Comparison of ENCODE assay signal across 8 cellular contexts in the genomic region with DNA sequence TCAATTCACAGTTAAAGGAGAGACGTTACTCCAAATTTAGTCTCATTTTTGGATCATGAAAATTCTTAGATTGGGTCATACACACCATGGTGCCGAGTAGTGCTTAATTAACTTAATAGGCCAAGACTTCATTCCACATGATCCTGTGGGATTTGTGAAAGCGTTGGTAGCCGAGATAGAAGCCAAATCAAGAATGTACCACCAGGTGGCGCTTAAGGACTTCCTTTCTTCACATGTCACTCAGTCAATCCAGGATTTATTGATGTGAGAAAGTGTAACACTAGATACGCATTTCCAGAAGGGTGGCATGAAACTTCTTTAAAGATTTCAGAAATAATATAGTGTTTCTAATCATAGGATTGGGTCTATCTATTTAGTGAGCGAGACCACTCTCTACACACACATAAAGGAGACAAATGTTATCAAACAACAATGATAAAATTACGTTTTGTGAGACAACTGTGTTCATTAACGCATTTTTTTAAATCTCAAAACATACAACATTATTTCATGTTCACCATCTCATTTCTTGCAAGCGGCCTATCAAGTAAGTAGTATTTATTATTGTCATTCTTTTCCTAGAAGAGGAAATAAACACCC.
DNase-seq lines count a peak whose midpoint lies in the region; ATAC-seq, FAIRE-seq and TF ChIP-seq lines count a peak whose summit lies in the region.

No MANE protein-coding gene starts in this region.

- H3K4me1 ChIP-seq in kidney (ENCODE audit: control insufficient read depth in 1 of 2, insufficient read depth in 1 of 2, low read depth in 1 of 2, low read length in 2 of 2): no peaks in the 10 kb centered on the region
- no peaks in the 10 kb centered on the region for H3K4me1 ChIP-seq in thyroid gland
- no peaks in the 10 kb centered on the region for H3K4me1 ChIP-seq in sigmoid colon

- DNase-seq in DMS 273 (lab: John Stamatoyannopoulos, UW; ENCODE audit: unreplicated experiment) (peak; percentile 82), NCI-H524 treated with DMSO at 0.1 percent for 48 hours (lab: John Stamatoyannopoulos, UW) (peak; percentile 9), astrocyte of the spinal cord (ENCODE audit: low read depth, low spot score) (peak; percentile 44), kidney (no peak), thyroid gland (peak; percentile 40 to 58), sigmoid colon (no peak)

- no peak overlapping the region for H3K27ac ChIP-seq in kidney (ENCODE audit: low read depth in 2 of 2, low read length in 2 of 2)
- H3K27ac ChIP-seq in thyroid gland: no peak overlapping the region
- no peak overlapping the region for H3K27ac ChIP-seq in sigmoid colon

- TF ChIP-seq CTCF in astrocyte of the spinal cord (IDR thresholded peaks at IDR 0.05; ENCODE audit: low read depth, low read length) (peak; percentile 70), kidney (IDR thresholded peaks at IDR 0.05; ENCODE audit: borderline replicate concordance, extremely low read depth, insufficient read depth) (peak; percentile 63), thyroid gland (IDR thresholded peaks at IDR 0.05) (peak; percentile 24 to 68 (median 50)), sigmoid colon (IDR thresholded peaks at IDR 0.05) (peak in 1 of 4 experiments; percentile 43)

- H3K36me3 ChIP-seq in kidney (ENCODE audit: control insufficient read depth in 1 of 2, insufficient read depth in 2 of 2, low read length in 2 of 2) (no peaks in the 10 kb centered on the region), thyroid gland (no peaks in the 10 kb centered on the region), sigmoid colon (no peaks in the 10 kb centered on the region)

- no peak overlapping the region for H3K4me3 ChIP-seq in astrocyte of the spinal cord (ENCODE audit: low read depth, low read length)
- H3K4me3 ChIP-seq in kidney (ENCODE audit: low read length in 2 of 2): no peak overlapping the region
- no peak overlapping the region for H3K4me3 ChIP-seq in thyroid gland (replicated peaks in 1 of 3)
- no peak overlapping the region for H3K4me3 ChIP-seq in sigmoid colon

- 24 to 29% methylated on average over 10 of the region's 10 CpGs for WGBS in thyroid gland, 2 donors
- 20 to 28% methylated on average over 10 of the region's 10 CpGs for WGBS in sigmoid colon, 2 donors

- in situ Hi-C loops in astrocyte of the spinal cord (cut with HindIII; ENCODE audit: low sequenced_read_pairs): no loop called here

- FAIRE-seq in kidney (lab: Jason Lieb, UNC): peak; percentile 42

- H3K9ac ChIP-seq in kidney (ENCODE audit: low read length in 2 of 2): no peak overlapping the region

- TF ChIP-seq EP300 in sigmoid colon (IDR thresholded peaks at IDR 0.05): no peak

- no peaks in the 10 kb centered on the region for H3K27me3 ChIP-seq in thyroid gland
- H3K27me3 ChIP-seq in sigmoid colon: peaks cover 0 to 3% (median 0%) of the 10 kb centered on the region in 3 donors

- intact Hi-C loops in kidney (cut with DNase I) (no loop called here), thyroid gland (cut with DNase I) (no loop called here), sigmoid colon (cut with DNase I) (no loop called here)

- TF ChIP-seq POLR2A in thyroid gland (IDR thresholded peaks at IDR 0.05): no peak
- TF ChIP-seq POLR2A in sigmoid colon (IDR thresholded peaks at IDR 0.05): no peak

- no peaks in the 10 kb centered on the region for H3K9me3 ChIP-seq in kidney (ENCODE audit: control insufficient read depth in 1 of 2, low read length in 2 of 2)
- H3K9me3 ChIP-seq in thyroid gland: no peaks in the 10 kb centered on the region
- no peaks in the 10 kb centered on the region for H3K9me3 ChIP-seq in sigmoid colon

- peak; percentile 84 for ATAC-seq in GM18870 (IDR thresholded peaks at IDR 0.05; ENCODE audit: unreplicated experiment)
- peak; percentile 84 for ATAC-seq in HG03354 (IDR thresholded peaks at IDR 0.05; ENCODE audit: poor library complexity, severe bottlenecking, unreplicated experiment)

Comparison
In these comparisons a context has a peak if more than half of its experiments do, and no peak if none do; other contexts are left out.
1. DNase-seq: peak in DMS 273 (single experiment), NCI-H524 treated with DMSO at 0.1 percent for 48 hours (single experiment), astrocyte of the spinal cord (single experiment) and thyroid gland (2 of 2); none in kidney (single experiment) and sigmoid colon (single experiment).